Comparison of ENCODE assay signal across 1 cellular context in genomic region chr19:51904331-51905165, GRCh38.
TF ChIP-seq lines count a peak whose summit lies in the region.

Gene ZNF649, minus strand, starts transcription at chr19:51905017. Its CDS starts 4,910 bp downstream, at chr19:51900107.

TF ChIP-seq in K562, 482 proteins besides CTCF, POLR2A, EP300 and RAD21 (continued from another document):
- TF ChIP-seq HES1 (IDR thresholded peaks at IDR 0.05; ENCODE audit: low read depth) (no peak), MCM2 (IDR thresholded peaks at IDR 0.05; ENCODE audit: low read depth) (no peak), ZNF133 (CRISPR knock-in tag; IDR thresholded peaks at IDR 0.05) (no peak), SNAPC5 (CRISPR knock-in tag; IDR thresholded peaks at IDR 0.05) (no peak), KDM5B (IDR thresholded peaks at IDR 0.05; ENCODE audit: insufficient replicate concordance, low read depth, low read length) (peak; percentile 77), IFI16 (CRISPR knock-in tag; IDR thresholded peaks at IDR 0.05) (no peak), TGIF2 (CRISPR knock-in tag; IDR thresholded peaks at IDR 0.05) (no peak), ZNF75A (CRISPR knock-in tag; IDR thresholded peaks at IDR 0.05) (no peak), PCBP2 (IDR thresholded peaks at IDR 0.05; ENCODE audit: low read depth, low read length, poor library complexity, severe bottlenecking) (no peak), ZBTB2 (IDR thresholded peaks at IDR 0.05) (no peak; the same call in 1 of the 2 replicates), ZFP1 (CRISPR knock-in tag; IDR thresholded peaks at IDR 0.05) (no peak), ZNF511 (CRISPR knock-in tag; IDR thresholded peaks at IDR 0.05) (no peak), ARHGAP35 (IDR thresholded peaks at IDR 0.05; ENCODE audit: partially characterized antibody) (no peak), RBM25 (IDR thresholded peaks at IDR 0.05; ENCODE audit: low read depth, low read length, severe bottlenecking) (no peak), CCNT2 (IDR thresholded peaks at IDR 0.05; ENCODE audit: borderline replicate concordance, extremely low read depth, insufficient read length, low read depth, low read length) (no peak), NFE2L1 (tag; IDR thresholded peaks at IDR 0.05; ENCODE audit: borderline replicate concordance, low read depth) (no peak), BRD4 (IDR thresholded peaks at IDR 0.05) (no peak), C11orf30 (IDR thresholded peaks at IDR 0.05; ENCODE audit: low read depth) (no peak), ZBTB33 (CRISPR knock-in tag; IDR thresholded peaks at IDR 0.05) (no peak), ZNF212 (CRISPR knock-in tag; IDR thresholded peaks at IDR 0.05) (no peak), HMGN3 (IDR thresholded peaks at IDR 0.05; ENCODE audit: borderline replicate concordance, extremely low read depth, insufficient read length, low read depth, low read length) (no peak), ELF2 (CRISPR knock-in tag; IDR thresholded peaks at IDR 0.05) (no peak), FOXP4 (CRISPR knock-in tag; IDR thresholded peaks at IDR 0.05; ENCODE audit: borderline replicate concordance) (peak; percentile 52; the same call in 1 of the 2 replicates), GATAD2B (IDR thresholded peaks at IDR 0.05; ENCODE audit: borderline replicate concordance) (no peak), ZNF778 (CRISPR knock-in tag; IDR thresholded peaks at IDR 0.05) (no peak), SAP30 (IDR thresholded peaks at IDR 0.05; ENCODE audit: borderline replicate concordance, insufficient read depth, low read depth, low read length, poor library complexity, severe bottlenecking) (peak; percentile 99), YBX1 (IDR thresholded peaks at IDR 0.05) (no peak), TOE1 (IDR thresholded peaks at IDR 0.05; ENCODE audit: borderline replicate concordance) (peak; percentile 72), TOE1 (CRISPR knock-in tag; IDR thresholded peaks at IDR 0.05; ENCODE audit: borderline replicate concordance, low read depth) (no peak), JUND (IDR thresholded peaks at IDR 0.05; ENCODE audit: borderline replicate concordance, low read depth, low read length) (peak; percentile 38; the same call in 1 of the 2 replicates), JUND (tag; IDR thresholded peaks at IDR 0.05; ENCODE audit: borderline replicate concordance, low read depth, low read length) (no peak; the same call in 2 of the 3 replicates), CSDE1 (IDR thresholded peaks at IDR 0.05) (peak in 1 of 2 experiments; percentile 97; a peak in 2 of 4 replicates), RBBP5 (IDR thresholded peaks at IDR 0.05; ENCODE audit: borderline replicate concordance, insufficient read depth, low read length, poor library complexity, severe bottlenecking) (peak; percentile 72), ZNF263 (CRISPR knock-in tag; IDR thresholded peaks at IDR 0.05; ENCODE audit: borderline replicate concordance) (peak; percentile 20; the same call in 1 of the 2 replicates), NUFIP1 (IDR thresholded peaks at IDR 0.05; ENCODE audit: partially characterized antibody) (no peak), ZFPM2 (CRISPR knock-in tag; IDR thresholded peaks at IDR 0.05) (no peak), CLOCK (CRISPR knock-in tag; IDR thresholded peaks at IDR 0.05; ENCODE audit: borderline replicate concordance) (no peak), RBM22 (IDR thresholded peaks at IDR 0.05; ENCODE audit: low read depth, low read length, poor library complexity, severe bottlenecking) (no peak), GABPB1 (CRISPR knock-in tag; IDR thresholded peaks at IDR 0.05) (no peak; the same call in 1 of the 2 replicates), KDM1A (IDR thresholded peaks at IDR 0.05) (no peak), POU5F1 (IDR thresholded peaks at IDR 0.05; ENCODE audit: borderline replicate concordance, low read depth, low read length, partially characterized antibody) (no peak), RCOR1 (IDR thresholded peaks at IDR 0.05; ENCODE audit: borderline replicate concordance in 1 of 2, low read depth in 2 of 2, low read length in 2 of 2) (peak in 1 of 2 experiments; percentile 42; a peak in 1 of 4 replicates), ZNF395 (CRISPR knock-in tag; IDR thresholded peaks at IDR 0.05) (no peak), ILF3 (IDR thresholded peaks at IDR 0.05; ENCODE audit: borderline replicate concordance) (no peak), DNMT1 (IDR thresholded peaks at IDR 0.05) (peak; percentile 49; the same call in 1 of the 2 replicates), ZNF57 (CRISPR knock-in tag; IDR thresholded peaks at IDR 0.05) (no peak), ASH1L (IDR thresholded peaks at IDR 0.05; ENCODE audit: borderline replicate concordance, low read depth, partially characterized antibody) (no peak), WHSC1 (IDR thresholded peaks at IDR 0.05; ENCODE audit: low read length) (no peak), MBD1 (CRISPR knock-in tag; IDR thresholded peaks at IDR 0.05) (no peak), ZEB2 (IDR thresholded peaks at IDR 0.05) (0 out of 2 replicates have a peak, but pooled peaks have one; percentile 45), HIVEP1 (CRISPR knock-in tag; IDR thresholded peaks at IDR 0.05) (no peak), RBM14 (IDR thresholded peaks at IDR 0.05; ENCODE audit: borderline replicate concordance, insufficient read depth, low read depth, low read length) (no peak), HNRNPUL1 (IDR thresholded peaks at IDR 0.05; ENCODE audit: low read length) (no peak), ZBTB7A (IDR thresholded peaks at IDR 0.05; ENCODE audit: borderline replicate concordance, control insufficient read depth, low read depth, low read length) (peak; percentile 54; the same call in 1 of the 2 replicates), XRCC4 (IDR thresholded peaks at IDR 0.05; ENCODE audit: extremely low read depth, insufficient read depth, insufficient read length) (no peak), KAT8 (IDR thresholded peaks at IDR 0.05; ENCODE audit: low read depth) (peak; percentile 79), SRSF3 (IDR thresholded peaks at IDR 0.05; ENCODE audit: insufficient read depth, low read length) (no peak), SP1 (CRISPR knock-in tag; IDR thresholded peaks at IDR 0.05) (no peak), MNT (conservative IDR thresholded peaks at IDR 0.05) (peak; percentile 56 to 68; a peak in 2 of 4 replicates)
